Comparison of ENCODE assay signal across 20 cellular contexts in genomic region chr2:230425377-230425776, GRCh38. TPM values are rescaled to one million over a fixed set of nuclear protein-coding genes. Genes with fewer than 3 reads are reported as not detected.
DNase-seq lines count a peak whose midpoint lies in the region; ATAC-seq and FAIRE-seq lines count a peak whose summit lies in the region.
"Had no signal": no experiment of that assay in that cellular context is flagged by ENCODE, and none has a peak within 500 bp of the region (broad histone marks: within the 10 kb centered on the region; RNA-seq: fewer than 3 reads in every experiment).

No MANE protein-coding gene starts in this region.

- no peaks in the 10 kb centered on the region for H3K27me3 Mint-ChIP-seq in activated T-cell treated with anti-CD3 and anti-CD28 coated beads, Interleukin-2, amount 50 U/mL, for 4 hours (ENCODE audit: low read depth)
- no peaks in the 10 kb centered on the region for H3K27me3 Mint-ChIP-seq in T-helper 17 cell
- H3K27me3 Mint-ChIP-seq in stimulated activated memory B cell treated with anti-CD40 and anti-IgM and Interleukin-4, amounts not matched to agents 10 μg/mL and 1 μg/mL and 100 μg/mL, for 72 hours: no peaks in the 10 kb centered on the region
- H3K27me3 Mint-ChIP-seq: progenitor cell of endocrine pancreas had no signal

- peaks cover 78% of the 10 kb centered on the region for H3K4me1 Mint-ChIP-seq in activated T-cell treated with anti-CD3 and anti-CD28 coated beads, Interleukin-2, amount 50 U/mL, for 4 hours (ENCODE audit: low read depth)
- peaks cover 63% of the 10 kb centered on the region for H3K4me1 Mint-ChIP-seq in T-helper 17 cell
- peaks cover 90% of the 10 kb centered on the region for H3K4me1 Mint-ChIP-seq in stimulated activated memory B cell treated with anti-CD40 and anti-IgM and Interleukin-4, amounts not matched to agents 10 μg/mL and 1 μg/mL and 100 μg/mL, for 72 hours

- peaks cover 9% of the 10 kb centered on the region for H3K9me3 ChIP-seq in T-helper 17 cell (ENCODE audit: control insufficient read depth, low read length, poor library complexity, severe bottlenecking)

- ATAC-seq in activated T-cell treated with anti-CD3 and anti-CD28 coated beads, Interleukin-2, amount 50 U/mL, for 4 hours: no peak
- ATAC-seq in T-helper 17 cell: no peak
- no peak for ATAC-seq in stimulated activated memory B cell treated with anti-CD40 and anti-IgM and Interleukin-4, amounts not matched to agents 10 μg/mL and 1 μg/mL and 100 μg/mL, for 72 hours

- H3K27ac Mint-ChIP-seq in T-helper 17 cell: peak overlapping the region; percentile 70
- peak overlapping the region; percentile 76 for H3K27ac Mint-ChIP-seq in stimulated activated memory B cell treated with anti-CD40 and anti-IgM and Interleukin-4, amounts not matched to agents 10 μg/mL and 1 μg/mL and 100 μg/mL, for 72 hours
- H3K27ac Mint-ChIP-seq: progenitor cell of endocrine pancreas had no signal

- peaks cover 4% of the 10 kb centered on the region for H3K9me3 Mint-ChIP-seq in activated T-cell treated with anti-CD3 and anti-CD28 coated beads, Interleukin-2, amount 50 U/mL, for 4 hours
- H3K9me3 Mint-ChIP-seq in stimulated activated memory B cell treated with anti-CD40 and anti-IgM and Interleukin-4, amounts not matched to agents 10 μg/mL and 1 μg/mL and 100 μg/mL, for 72 hours: peaks cover 6% of the 10 kb centered on the region

- DNase-seq in activated T-cell treated with anti-CD3 and anti-CD28 coated beads, Interleukin-2, amount 50 U/mL, for 4 hours: no peak
- DNase-seq in activated T-cell treated with anti-CD3 and anti-CD28 coated beads for 4 hours: no peak
- no peak for DNase-seq in T-helper 17 cell
- no peak for DNase-seq in stimulated activated CD4-positive, alpha-beta T cell treated with anti-CD3 and anti-CD28 coated beads, Interleukin-1b, Interleukin-23, amount 100 ng/mL, for 48 hours
- DNase-seq in NCI-H2196 treated with DMSO at 0.1 percent for 48 hours (lab: John Stamatoyannopoulos, UW; ENCODE audit: unreplicated experiment): no peak
- no peak for DNase-seq in CD1c-positive myeloid dendritic cell (ENCODE audit: extremely low spot score)
- DNase-seq: activated CD4-positive, alpha-beta T cell treated with anti-CD3 and anti-CD28 coated beads for 48 hours; C1 segment of cervical spinal cord; foreskin fibroblast; GF-D8; mammary epithelial cell; NCI-H2029 treated with DMSO at 0.1 percent for 48 hours; NCI-H446 treated with DMSO at 0.1 percent for 48 hours; NK-92 treated with Interleukin-12 subunit alpha and Interleukin-12 subunit beta, amount 100 ng/mL, for 24 hours; stimulated activated CD4-positive, alpha-beta T cell treated with anti-CD3 and anti-CD28 coated beads, Interleukin-2, amount 100 ng/mL, for 48 hours had no signal

- H3K36me3 Mint-ChIP-seq in activated T-cell treated with anti-CD3 and anti-CD28 coated beads, Interleukin-2, amount 50 U/mL, for 4 hours (ENCODE audit: insufficient read depth): peaks cover 60% of the 10 kb centered on the region
- H3K36me3 Mint-ChIP-seq in T-helper 17 cell (ENCODE audit: low read depth): peaks cover 38% of the 10 kb centered on the region
- peaks cover 97% of the 10 kb centered on the region for H3K36me3 Mint-ChIP-seq in stimulated activated memory B cell treated with anti-CD40 and anti-IgM and Interleukin-4, amounts not matched to agents 10 μg/mL and 1 μg/mL and 100 μg/mL, for 72 hours

- FAIRE-seq in islet of Langerhans (lab: Jason Lieb, UNC): peak; percentile 9
- FAIRE-seq: keratinocyte had no signal

- H3K4me3 Mint-ChIP-seq in activated T-cell treated with anti-CD3 and anti-CD28 coated beads, Interleukin-2, amount 50 U/mL, for 4 hours: peak overlapping the region; percentile 27
- H3K4me3 Mint-ChIP-seq in T-helper 17 cell: peak overlapping the region; percentile 52
- H3K4me3 Mint-ChIP-seq in stimulated activated memory B cell treated with anti-CD40 and anti-IgM and Interleukin-4, amounts not matched to agents 10 μg/mL and 1 μg/mL and 100 μg/mL, for 72 hours: peak overlapping the region; percentile 8

RNA-seq across cellular contexts. Expression of gene SP100, which starts 9.4 kb away (rescaled TPM):
- 10 to 100 TPM; 50.7 to 69.7 (median 54.9) TPM for total RNA-seq in activated T-cell treated with anti-CD3 and anti-CD28 coated beads, Interleukin-2, amount 50 U/mL, for 4 hours
- 100 to 1,000 TPM; 220 to 246 TPM for total RNA-seq in T-helper 17 cell
- total RNA-seq: cardiac muscle cell had no signal
